Comparison of ENCODE assay signal across 8 cellular contexts in genomic region chr2:179440642-179441251, GRCh38.
A peak's percentile ranks its signal among the peaks of the same experiment; 100 is the strongest.
DNase-seq lines count a peak whose midpoint lies in the region; ATAC-seq and TF ChIP-seq lines count a peak whose summit lies in the region.

No MANE protein-coding gene starts in this region.

- H3K36me3 Mint-ChIP-seq in mesothelial cell of epicardium: no peaks in the 10 kb centered on the region

- H3K4me3 Mint-ChIP-seq in mesothelial cell of epicardium: no peak overlapping the region

- DNase-seq in Caki2 (ENCODE audit: low read depth): peak; percentile 12
- DNase-seq in MV-4-11 (lab: John Stamatoyannopoulos, UW): peak; percentile 47
- DNase-seq in astrocyte of the hippocampus (ENCODE audit: low read depth, low spot score): peak; percentile 44
- peak; percentile 65 for DNase-seq in medulla oblongata (ENCODE audit: extremely low spot score)
- no peak for DNase-seq in mesothelial cell of epicardium (ENCODE audit: low spot score in 2 of 2, unreplicated experiment in 2 of 2)
- no peak for DNase-seq in effector CD8-positive, alpha-beta T cell (lab: John Stamatoyannopoulos, UW)

- peaks cover 3% of the 10 kb centered on the region for H3K9me3 Mint-ChIP-seq in mesothelial cell of epicardium

- TF ChIP-seq CTCF in mesothelial cell of epicardium (IDR thresholded peaks at IDR 0.05; ENCODE audit: unreplicated experiment): no peak

- H3K27me3 Mint-ChIP-seq in mesothelial cell of epicardium (ENCODE audit: low read depth): no peaks in the 10 kb centered on the region

- peak; percentile 70 for ATAC-seq in GM19351 (IDR thresholded peaks at IDR 0.05; ENCODE audit: unreplicated experiment)
- no peak for ATAC-seq in HG02763 (IDR thresholded peaks at IDR 0.05; ENCODE audit: unreplicated experiment)

- H3K27ac Mint-ChIP-seq in mesothelial cell of epicardium: no peak overlapping the region

- in situ Hi-C loops in Caki2 (cut with HindIII; ENCODE audit: low pct_unique_long_range_greater_than_20kb, low sequenced_read_pairs): no loop called here

- peaks cover 40% of the 10 kb centered on the region for H3K4me1 Mint-ChIP-seq in mesothelial cell of epicardium

Comparison
In these comparisons a context has a peak if more than half of its experiments do, and no peak if none do; other contexts are left out.
1. DNase-seq: peak in Caki2 (single experiment), MV-4-11 (single experiment), astrocyte of the hippocampus (single experiment) and medulla oblongata (single experiment); none in mesothelial cell of epicardium (0 of 2) and effector CD8-positive, alpha-beta T cell (single experiment).